29 cellular contexts compared by ENCODE assay signal in the genomic region with DNA sequence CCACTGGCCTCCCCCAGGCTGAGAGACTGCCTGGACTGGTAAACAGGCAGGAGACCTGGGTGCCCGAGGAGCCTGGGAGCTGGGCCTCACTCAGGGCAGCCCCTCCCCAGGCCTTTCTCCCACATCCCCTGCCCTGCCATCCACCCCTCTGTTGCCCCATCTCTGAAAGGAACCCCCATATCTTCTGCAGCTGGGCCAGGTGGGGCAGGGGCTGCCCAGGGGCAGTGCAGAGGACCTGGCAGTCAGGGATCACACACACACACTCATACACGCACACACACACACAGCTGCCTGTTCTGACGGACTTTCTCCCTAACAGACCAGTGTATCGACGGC. TPM values are rescaled to one million over a fixed set of nuclear protein-coding genes. Genes with fewer than 3 reads are reported as not detected.
DNase-seq lines count a peak whose midpoint lies in the region; ATAC-seq and TF ChIP-seq lines count a peak whose summit lies in the region.
"Had no signal": no experiment of that assay in that cellular context is flagged by ENCODE, and none has a peak within 500 bp of the region (broad histone marks: within the 10 kb centered on the region; RNA-seq: fewer than 3 reads in every experiment).

No MANE protein-coding gene starts in this region.

- H3K27me3 Mint-ChIP-seq in MCF 10A (ENCODE audit: insufficient read depth, unreplicated experiment) (no peaks in the 10 kb centered on the region), natural killer cell (ENCODE audit: low read depth in 2 of 2) (no peaks in the 10 kb centered on the region)
- H3K27me3 Mint-ChIP-seq in natural killer cell treated with Interleukin-12 subunit alpha and Interleukin-12 subunit beta and Interleukin-15 and Interleukin-18, amount 100 ng/mL, for 72 hours = no peaks in the 10 kb centered on the region

- H2BK5ac ChIP-seq in neuronal stem cell (ENCODE audit: low read length) = peak overlapping the region; percentile 55

- DNase-seq in MCF 10A (ENCODE audit: unreplicated experiment) = no peak
- no peak for DNase-seq in breast epithelium (ENCODE audit: low spot score in 2 of 2)
- peak; percentile 45 for DNase-seq in natural killer cell treated with Interleukin-12 subunit alpha and Interleukin-12 subunit beta and Interleukin-15 and Interleukin-18, amount 100 ng/mL, for 72 hours (ENCODE audit: low spot score)
- DNase-seq in natural killer cell = no peak
- no peak for DNase-seq in neuronal stem cell (ENCODE audit: low spot score)
- no peak for DNase-seq in DMS 273 treated with DMSO at 0.1 percent for 48 hours (lab: John Stamatoyannopoulos, UW)
- no peak for DNase-seq in posterior vena cava (ENCODE audit: low spot score)
- DNase-seq: 8988T; ACHN; CD8-positive, alpha-beta memory T cell; DMS153; GM23248; HFFc6; IMR-90; NCI-H1092 treated with DMSO at 0.1 percent for 48 hours; NCI-H1436; NCI-H187; NCI-H2081 treated with DMSO at 0.1 percent for 48 hours; NCI-H2171; NCI-H226; NCI-H510A; SK-N-SH had no signal

- no peak for ATAC-seq in natural killer cell treated with Interleukin-12 subunit alpha and Interleukin-12 subunit beta and Interleukin-15 and Interleukin-18, amount 100 ng/mL, for 72 hours
- ATAC-seq in natural killer cell = no peak
- no peak for ATAC-seq in GM18870 (IDR thresholded peaks at IDR 0.05; ENCODE audit: unreplicated experiment)
- ATAC-seq: Panc1 had no signal

- H2AK5ac ChIP-seq in neuronal stem cell (ENCODE audit: low read depth, low read length) = peak overlapping the region; percentile 30

- no peak overlapping the region for H4K91ac ChIP-seq in neuronal stem cell (ENCODE audit: low read depth, low read length, poor library complexity)

- no CpG with 5 or more reads among the region's 5 CpGs for WGBS in neuronal stem cell (ENCODE audit: extremely low coverage in 2 of 2, insufficient read length in 2 of 2, insufficient replicate concordance in 1 of 2), 2 donors

- no peak overlapping the region for H2BK120ac ChIP-seq in neuronal stem cell (ENCODE audit: low read depth, low read length)

- H3K79me1 ChIP-seq in neuronal stem cell (ENCODE audit: low read depth, low read length) = peaks cover 3% of the 10 kb centered on the region

- no peak for TF ChIP-seq POLR2A in breast epithelium (IDR thresholded peaks at IDR 0.05)

- TF ChIP-seq CTCF in MCF 10A (IDR thresholded peaks at IDR 0.05; ENCODE audit: unreplicated experiment) = no peak
- no peak for TF ChIP-seq CTCF in breast epithelium (IDR thresholded peaks at IDR 0.05)
- TF ChIP-seq CTCF in natural killer cell (IDR thresholded peaks at IDR 0.05) = no peak

- H3K27ac Mint-ChIP-seq in MCF 10A (ENCODE audit: low read depth, unreplicated experiment) (peak overlapping the region; percentile 54), natural killer cell (no peak overlapping the region)
- H3K27ac Mint-ChIP-seq in natural killer cell treated with Interleukin-12 subunit alpha and Interleukin-12 subunit beta and Interleukin-15 and Interleukin-18, amount 100 ng/mL, for 72 hours = no peak overlapping the region
- H3K27ac Mint-ChIP-seq: CD14-positive monocyte; CD8-positive, alpha-beta memory T cell; HFFc6 had no signal

- peak overlapping the region; percentile 49 for H4K8ac ChIP-seq in neuronal stem cell (ENCODE audit: low read depth, low read length)

- no peaks in the 10 kb centered on the region for H3K9me3 Mint-ChIP-seq in MCF 10A (ENCODE audit: unreplicated experiment)
- H3K9me3 Mint-ChIP-seq in natural killer cell treated with Interleukin-12 subunit alpha and Interleukin-12 subunit beta and Interleukin-15 and Interleukin-18, amount 100 ng/mL, for 72 hours = no peaks in the 10 kb centered on the region
- no peaks in the 10 kb centered on the region for H3K9me3 Mint-ChIP-seq in natural killer cell
- H3K9me3 Mint-ChIP-seq: CD14-positive monocyte; CD8-positive, alpha-beta memory T cell; HFFc6 had no signal

- CTCF ChIA-PET in MCF 10A (lab: Yijun Ruan, JAX) = no interaction called here

- H3K27ac ChIP-seq in breast epithelium = no peak overlapping the region
- H3K27ac ChIP-seq in neuronal stem cell (replicated peaks; ENCODE audit: low read length) = no peak overlapping the region
- H3K27ac ChIP-seq: GM23248, KMS-11 had no signal

- H3K4me3 ChIP-seq in breast epithelium (no peak overlapping the region), neuronal stem cell (ENCODE audit: low read length in 2 of 2) (no peak overlapping the region)
- H3K4me3 ChIP-seq: GM23248, HAP-1 had no signal

- intact Hi-C loops in MCF 10A (cut with micrococcal nuclease) (no loop called here), breast epithelium (cut with DNase I; ENCODE audit: low total_unique reads) (no loop called here), natural killer cell (cut with micrococcal nuclease) (no loop called here), posterior vena cava (cut with DNase I) (no loop called here)

- no peak overlapping the region for H3K9ac ChIP-seq in neuronal stem cell (ENCODE audit: low read depth, low read length, poor library complexity)
- H3K9ac ChIP-seq: GM23248, KMS-11, SK-N-SH had no signal

- POLR2A ChIA-PET in MCF 10A (lab: Yijun Ruan, JAX) = interaction anchor here (0.8 kb wide), 1 partner anchor 38 kb away, joined by 3 read pairs; no protein-coding TSS in a partner anchor

- H3K4ac ChIP-seq in neuronal stem cell (ENCODE audit: low read length) = no peak overlapping the region

- no peak overlapping the region for H3K4me2 ChIP-seq in neuronal stem cell (ENCODE audit: insufficient read depth, low read length, poor library complexity, severe bottlenecking)
- H3K4me2 ChIP-seq: KMS-11, SK-N-SH had no signal

- peaks cover 31% of the 10 kb centered on the region for H3K4me1 Mint-ChIP-seq in MCF 10A (ENCODE audit: insufficient read depth, unreplicated experiment)
- no peaks in the 10 kb centered on the region for H3K4me1 Mint-ChIP-seq in natural killer cell treated with Interleukin-12 subunit alpha and Interleukin-12 subunit beta and Interleukin-15 and Interleukin-18, amount 100 ng/mL, for 72 hours (ENCODE audit: low read depth in 2 of 2)
- H3K4me1 Mint-ChIP-seq in natural killer cell = peaks cover 0 to 6% of the 10 kb centered on the region in 2 donors
- H3K4me1 Mint-ChIP-seq: CD14-positive monocyte; CD8-positive, alpha-beta memory T cell had no signal

- H3K23ac ChIP-seq in neuronal stem cell (ENCODE audit: low read depth, low read length, poor library complexity) = peak overlapping the region; percentile 36

- no TSS peak for BruUV-seq in MCF 10A (replicated peaks; lab: Mats Ljungman, UMichigan)

- H2AFZ ChIP-seq in neuronal stem cell (ENCODE audit: low read length) = peak overlapping the region; percentile 45
- H2AFZ ChIP-seq: GM23248 had no signal

- no peaks in the 10 kb centered on the region for H3K27me3 ChIP-seq in breast epithelium
- H3K27me3 ChIP-seq in neuronal stem cell (ENCODE audit: control insufficient read depth in 3 of 3, insufficient read depth in 3 of 3, low read depth in 1 of 3, low read length in 3 of 3) = no peaks in the 10 kb centered on the region
- H3K27me3 ChIP-seq: BE2C had no signal

- H3K4me1 ChIP-seq in breast epithelium (peaks cover 9 to 20% of the 10 kb centered on the region in 2 donors), neuronal stem cell (ENCODE audit: control insufficient read depth in 2 of 2, insufficient read depth in 1 of 2, low read depth in 1 of 2, low read length in 2 of 2) (peaks cover 2 to 16% of the 10 kb centered on the region in 2 donors)
- H3K4me1 ChIP-seq: BE2C, HAP-1 had no signal

- H3K36me3 ChIP-seq in breast epithelium = no peaks in the 10 kb centered on the region
- H3K36me3 ChIP-seq in neuronal stem cell (replicated peaks in 1 of 2; ENCODE audit: control insufficient read depth in 2 of 2, insufficient read depth in 2 of 2, low read length in 2 of 2) = no peaks in the 10 kb centered on the region
- H3K36me3 ChIP-seq: BE2C, HAP-1 had no signal

- no peak overlapping the region for H3K4me3 Mint-ChIP-seq in MCF 10A (ENCODE audit: unreplicated experiment)
- no peak overlapping the region for H3K4me3 Mint-ChIP-seq in natural killer cell treated with Interleukin-12 subunit alpha and Interleukin-12 subunit beta and Interleukin-15 and Interleukin-18, amount 100 ng/mL, for 72 hours
- H3K4me3 Mint-ChIP-seq in natural killer cell = no peak overlapping the region
- H3K4me3 Mint-ChIP-seq: CD14-positive monocyte; CD8-positive, alpha-beta memory T cell; HFFc6 had no signal

- H2BK12ac ChIP-seq in neuronal stem cell (ENCODE audit: low read length) = peak overlapping the region; percentile 58

- H3K36me3 Mint-ChIP-seq in MCF 10A (ENCODE audit: insufficient read depth, unreplicated experiment) (no peaks in the 10 kb centered on the region), natural killer cell (no peaks in the 10 kb centered on the region)
- no peaks in the 10 kb centered on the region for H3K36me3 Mint-ChIP-seq in natural killer cell treated with Interleukin-12 subunit alpha and Interleukin-12 subunit beta and Interleukin-15 and Interleukin-18, amount 100 ng/mL, for 72 hours
- H3K36me3 Mint-ChIP-seq: CD14-positive monocyte; CD8-positive, alpha-beta memory T cell had no signal

- H3K9me3 ChIP-seq in breast epithelium = no peaks in the 10 kb centered on the region
- no peaks in the 10 kb centered on the region for H3K9me3 ChIP-seq in neuronal stem cell (replicated peaks in 1 of 2; ENCODE audit: control insufficient read depth in 2 of 2, insufficient read depth in 1 of 2, low read depth in 1 of 2, low read length in 2 of 2)
- H3K9me3 ChIP-seq: BE2C, HAP-1, SK-N-SH had no signal

- H3K14ac ChIP-seq in neuronal stem cell (ENCODE audit: low read length) = no peak overlapping the region

- H2BK15ac ChIP-seq in neuronal stem cell (ENCODE audit: low read length) = no peak overlapping the region

- no peak overlapping the region for H3K18ac ChIP-seq in neuronal stem cell (ENCODE audit: low read length)

RNA-seq across cellular contexts. Expression of a gene that starts 3.5 kb away (rescaled TPM):
- total RNA-seq in MCF 10A (2022) (7.7 and 41.6 TPM in 2 replicates), breast epithelium (10 to 100 TPM in 2 of 3 donors, not detected in 1; 38.5 to 42.3 TPM), natural killer cell (under 1 TPM in 2 of 3 donors, not detected in 1; 0.82 to 0.99 TPM), posterior vena cava (under 1 TPM; 0.67 to 0.69 TPM)
- not detected for total RNA-seq in natural killer cell treated with Interleukin-12 subunit alpha and Interleukin-12 subunit beta and Interleukin-15 and Interleukin-18, amount 100 ng/mL, for 72 hours
- polyA plus RNA-seq in neuronal stem cell (2013, experiment 1 of 2) = 0.08 TPM
- 0.10 TPM for polyA plus RNA-seq in neuronal stem cell (2013, experiment 2 of 2)
- total RNA-seq: CD8-positive, alpha-beta memory T cell; GM23248; HFFc6; IMR-90; OCI-LY7 had no signal
- polyA plus RNA-seq: CD8-positive, alpha-beta memory T cell; GM23248; IMR-90; SK-N-SH had no signal

RNA-seq across cellular contexts. Expression of a gene that starts 7.3 kb away (rescaled TPM):
- total RNA-seq in MCF 10A (2022) (68.6 and 70.4 TPM in 2 replicates), breast epithelium (100 to 1,000 TPM; 144 to 232 (median 152) TPM), natural killer cell (10 to 100 TPM; 61.8 to 74.0 (median 69.3) TPM), posterior vena cava (10 to 100 TPM; 41.9 to 49.1 TPM)
- 10 to 100 TPM; 58.1 to 60.4 TPM for total RNA-seq in natural killer cell treated with Interleukin-12 subunit alpha and Interleukin-12 subunit beta and Interleukin-15 and Interleukin-18, amount 100 ng/mL, for 72 hours
- 95.6 TPM for polyA plus RNA-seq in neuronal stem cell (2013, experiment 1 of 2)
- polyA plus RNA-seq in neuronal stem cell (2013, experiment 2 of 2) = 101 TPM

RNA-seq across cellular contexts. Expression of a gene that starts 25.2 kb away (rescaled TPM):
- total RNA-seq in MCF 10A (2022) (114 and 130 TPM in 2 replicates), breast epithelium (10 to 100 TPM; 35.7 to 86.9 (median 55.0) TPM), natural killer cell (10 to 100 TPM; 43.4 to 57.0 (median 53.3) TPM), posterior vena cava (10 to 100 TPM; 38.6 to 38.9 TPM)
- total RNA-seq in natural killer cell treated with Interleukin-12 subunit alpha and Interleukin-12 subunit beta and Interleukin-15 and Interleukin-18, amount 100 ng/mL, for 72 hours = 100 to 1,000 TPM in 1 of 2 donors, 10 to 100 TPM in 1; 56.8 to 110 TPM
- polyA plus RNA-seq in neuronal stem cell (2013, experiment 1 of 2) = 19.0 TPM
- polyA plus RNA-seq in neuronal stem cell (2013, experiment 2 of 2) = 21.6 TPM

RNA-seq across cellular contexts. Expression of a gene that starts 38.6 kb away (rescaled TPM):
- total RNA-seq in MCF 10A (2022) (133 and 151 TPM in 2 replicates), breast epithelium (10 to 100 TPM; 54.1 to 71.8 (median 58.4) TPM), natural killer cell (100 to 1,000 TPM; 152 to 165 (median 159) TPM), posterior vena cava (10 to 100 TPM; 88.3 to 99.4 TPM)
- 100 to 1,000 TPM; 114 to 135 TPM for total RNA-seq in natural killer cell treated with Interleukin-12 subunit alpha and Interleukin-12 subunit beta and Interleukin-15 and Interleukin-18, amount 100 ng/mL, for 72 hours
- polyA plus RNA-seq in neuronal stem cell (2013, experiment 1 of 2) = 120 TPM
- polyA plus RNA-seq in neuronal stem cell (2013, experiment 2 of 2) = 119 TPM

RNA-seq across cellular contexts. Expression of a gene that starts 50.4 kb away (rescaled TPM):
- total RNA-seq in MCF 10A (2022) (0.98 and 2.0 TPM in 2 replicates), breast epithelium (10 to 100 TPM; 11.3 to 36.0 (median 12.5) TPM), natural killer cell (1 to 10 TPM; 1.4 to 8.1 (median 2.6) TPM), posterior vena cava (10 to 100 TPM; 19.0 to 46.5 TPM)
- total RNA-seq in natural killer cell treated with Interleukin-12 subunit alpha and Interleukin-12 subunit beta and Interleukin-15 and Interleukin-18, amount 100 ng/mL, for 72 hours = 1 to 10 TPM in 1 of 2 donors, under 1 TPM in 1; 0.52 to 1.1 TPM
- 46.5 TPM for polyA plus RNA-seq in neuronal stem cell (2013, experiment 1 of 2)
- 48.3 TPM for polyA plus RNA-seq in neuronal stem cell (2013, experiment 2 of 2)
